ENCODE assay signal across 23 cellular contexts in genomic region chr17:73396429-73397277, GRCh38.
DNase-seq lines count a peak whose midpoint lies in the region; ATAC-seq and TF ChIP-seq lines count a peak whose summit lies in the region.
"Had no signal": no experiment of that assay in that cellular context is flagged by ENCODE, and none has a peak within 500 bp of the region (broad histone marks: within the 10 kb centered on the region; RNA-seq: fewer than 3 reads in every experiment).

No MANE protein-coding gene starts in this region.

- H3K9me3 ChIP-seq in lower lobe of right lung: no peaks in the 10 kb centered on the region
- H3K9me3 ChIP-seq in spleen: no peaks in the 10 kb centered on the region
- H3K9me3 ChIP-seq: body of pancreas, heart right ventricle, right atrium auricular region, vagina had no signal

- H3K27me3 ChIP-seq in lower lobe of right lung (ENCODE audit: low read depth) (no peaks in the 10 kb centered on the region), spleen (replicated peaks in 1 of 7) (no peaks in the 10 kb centered on the region)
- H3K27me3 ChIP-seq: body of pancreas, heart right ventricle, right atrium auricular region, vagina had no signal

- WGBS in spleen, 5 donors: 81 to 90% (median 85%) methylated on average over 16 to 21 of the region's 21 CpGs

- H3K4me3 ChIP-seq in lower lobe of right lung (no peak overlapping the region), spleen (no peak overlapping the region)
- H3K4me3 ChIP-seq: body of pancreas, heart right ventricle, right atrium auricular region, vagina had no signal

- no peaks in the 10 kb centered on the region for H3K36me3 ChIP-seq in lower lobe of right lung
- H3K36me3 ChIP-seq in spleen: peaks cover 0 to 32% (median 0%) of the 10 kb centered on the region in 6 donors
- H3K36me3 ChIP-seq: heart right ventricle, right atrium auricular region, vagina had no signal

- TF ChIP-seq CTCF in lower lobe of right lung (IDR thresholded peaks at IDR 0.05) (no peak), spleen (IDR thresholded peaks at IDR 0.05 in 8 of 11, conservative IDR thresholded peaks at IDR 0.05 in 3 of 11) (no peak)

- DNase-seq in NCI-H510A treated with DMSO at 0.1 percent for 48 hours (lab: John Stamatoyannopoulos, UW) (peak; percentile 23), NCI-H510A (lab: John Stamatoyannopoulos, UW) (no peak), astrocyte of the hippocampus (ENCODE audit: low read depth, low spot score) (peak; percentile 44), lower lobe of right lung (peak; percentile 24), spleen (peak; percentile 49), head of caudate nucleus (no peak)
- DNase-seq: 8988T; activated CD4-positive, alpha-beta T cell treated with anti-CD3 and anti-CD28 coated beads for 4 hours; body of pancreas; COR-L47; heart right ventricle; immature natural killer cell; NCI-H1694 treated with DMSO at 0.1 percent for 48 hours; NCI-H526; nucleus accumbens; Right ventricle myocardium superior; SW 1271 had no signal

- no peak for TF ChIP-seq POLR2A in spleen (IDR thresholded peaks at IDR 0.05)

- H3K4me1 ChIP-seq in lower lobe of right lung (no peaks in the 10 kb centered on the region), spleen (peaks cover 0 to 18% (median 2%) of the 10 kb centered on the region in 6 donors)
- H3K4me1 ChIP-seq: body of pancreas, right atrium auricular region, vagina had no signal

- intact Hi-C loops in lower lobe of right lung (cut with DNase I) (no loop called here), spleen (cut with DNase I; ENCODE audit: low total_unique reads) (no loop called here), head of caudate nucleus (cut with DNase I) (no loop called here)

- no peak overlapping the region for H3K27ac ChIP-seq in lower lobe of right lung
- H3K27ac ChIP-seq in spleen: no peak overlapping the region
- H3K27ac ChIP-seq: body of pancreas, heart right ventricle, right atrium auricular region, vagina had no signal

- ATAC-seq in lower lobe of right lung: no peak
- ATAC-seq in HG03571 (IDR thresholded peaks at IDR 0.05; ENCODE audit: unreplicated experiment): no peak
- ATAC-seq in HG02759 (IDR thresholded peaks at IDR 0.05; ENCODE audit: unreplicated experiment): no peak
- ATAC-seq: activated naive CD4-positive, alpha-beta T cell treated with anti-CD3 and anti-CD28 coated beads, Interleukin-2, amount 50 U/mL, for 72 hours; body of pancreas; HCT116 had no signal

Comparison
In these comparisons a context has a peak if more than half of its experiments do, and no peak if none do; other contexts are left out.
1. DNase-seq: peak in NCI-H510A treated with DMSO at 0.1 percent for 48 hours (single experiment), astrocyte of the hippocampus (single experiment), lower lobe of right lung (single experiment) and spleen (single experiment); none in NCI-H510A (single experiment) and head of caudate nucleus (0 of 42).